20 cellular contexts compared by ENCODE assay signal in genomic region chr1:2375923-2376260, GRCh38. TPM values are rescaled to one million over a fixed set of nuclear protein-coding genes. Genes with fewer than 3 reads are reported as not detected.
DNase-seq lines count a peak whose midpoint lies in the region; ATAC-seq, FAIRE-seq and TF ChIP-seq lines count a peak whose summit lies in the region.
"Had no signal": no experiment of that assay in that cellular context is flagged by ENCODE, and none has a peak within 500 bp of the region (broad histone marks: within the 10 kb centered on the region; RNA-seq: fewer than 3 reads in every experiment).

No MANE protein-coding gene starts in this region.

- no peaks in the 10 kb centered on the region for H3K4me1 ChIP-seq in right cardiac atrium (ENCODE audit: control insufficient read depth, insufficient read depth, low read length)
- H3K4me1 ChIP-seq in K562 (replicated peaks in 1 of 2; ENCODE audit: control insufficient read depth in 2 of 2, insufficient read depth in 2 of 2, low read length in 2 of 2): peaks cover 0 to 52% of the 10 kb centered on the region in 2 experiments; a peak in 1 of 5 replicates
- H3K4me1 ChIP-seq: BE2C had no signal

- in situ Hi-C loops in K562 (cut with MboI): loop anchor here (10.0 kb wide), 1 partner anchor 181 kb away; the partner anchor contains the start of gene FAAP20

- peaks cover 7% of the 10 kb centered on the region for H3K36me3 Mint-ChIP-seq in nephron progenitor cell (ENCODE audit: low read depth)
- no peaks in the 10 kb centered on the region for H3K36me3 Mint-ChIP-seq in osteocyte (ENCODE audit: unreplicated experiment)
- H3K36me3 Mint-ChIP-seq: CD14-positive monocyte had no signal

- ATAC-seq in right cardiac atrium (no peak), left ventricle myocardium superior (no peak), K562 (no peak)
- ATAC-seq: CD8-positive, alpha-beta T cell had no signal

- DNase-seq in right cardiac atrium: peak in 2 of 3 donors; percentile 28 to 33
- DNase-seq in left ventricle myocardium superior: no peak
- DNase-seq in K562 (ENCODE audit: extremely low read depth in 1 of 4, low spot score in 3 of 4): no peak
- DNase-seq in nephron progenitor cell: peak; percentile 0
- DNase-seq in GDM1 (lab: John Stamatoyannopoulos, UW): no peak
- no peak for DNase-seq in frontal cortex (ENCODE audit: low spot score in 2 of 2)
- DNase-seq in osteocyte (ENCODE audit: extremely low spot score, unreplicated experiment): no peak
- DNase-seq: BE2C, COR-L47, DND-41, GF-D8, GOT3, HCEC 1CT, HFFc6 had no signal

- no peak overlapping the region for H3K4me2 ChIP-seq in K562 (ENCODE audit: insufficient read depth, low read length)

- no peak for TF ChIP-seq EP300 in K562 (IDR thresholded peaks at IDR 0.05; ENCODE audit: low read length)

- no peaks in the 10 kb centered on the region for H3K79me2 ChIP-seq in K562 (ENCODE audit: control insufficient read depth, insufficient read depth, low read length)

- H4K20me1 ChIP-seq in K562 (replicated peaks; ENCODE audit: control insufficient read depth, insufficient read depth, low read length): peaks cover 10% of the 10 kb centered on the region

- FAIRE-seq in K562 (lab: Jason Lieb, UNC): no peak
- no peak for FAIRE-seq in frontal cortex (lab: Jason Lieb, UNC)
- FAIRE-seq: A204.1, D721Med, GM19239, HTR-8/SVneo had no signal

- intact Hi-C loops in right cardiac atrium (cut with DNase I) (no loop called here), left ventricle myocardium superior (cut with micrococcal nuclease) (no loop called here), K562 (cut with micrococcal nuclease) (loop anchor here (10.0 kb wide), 1 partner anchor 61 kb away; no protein-coding TSS in a partner anchor)

- H3K9me1 ChIP-seq in K562 (ENCODE audit: control insufficient read depth, insufficient read depth, low read length): no peaks in the 10 kb centered on the region

- POLR2A ChIA-PET in K562 (lab: Yijun Ruan, JAX): no interaction called here

- CTCF ChIA-PET in K562 (lab: Yijun Ruan, JAX; ENCODE audit: low intra/inter-chr PET ratio): no interaction called here

- H3K4me1 Mint-ChIP-seq in nephron progenitor cell (peaks cover 12% of the 10 kb centered on the region), osteocyte (ENCODE audit: unreplicated experiment) (peaks cover 10% of the 10 kb centered on the region)

- H3K36me3 ChIP-seq in K562 (ENCODE audit: control insufficient read depth, insufficient read depth, low read length): no peaks in the 10 kb centered on the region
- H3K36me3 ChIP-seq: BE2C had no signal

- no peak overlapping the region for H2AFZ ChIP-seq in K562 (ENCODE audit: low read depth, low read length)

- no peak for TF ChIP-seq RAD21 in K562 (CRISPR knock-in tag; conservative IDR thresholded peaks at IDR 0.05 in 1 of 2, IDR thresholded peaks at IDR 0.05 in 1 of 2)

- H3K4me3 ChIP-seq in right cardiac atrium (ENCODE audit: low read length) (no peak overlapping the region), K562 (no peak overlapping the region)

- no peak for TF ChIP-seq POLR2A in K562 (conservative IDR thresholded peaks at IDR 0.05)

- 90% methylated on average over 7 of the region's 7 CpGs for WGBS in right cardiac atrium
- WGBS in K562 (ENCODE audit: insufficient coverage, low coverage, missing lambda C conversion rate): 4% methylated on average over 7 of the region's 7 CpGs

- BruUV-seq in K562 (replicated peaks; lab: Mats Ljungman, UMichigan): no TSS peak

- no peak overlapping the region; a peak in 1 of 4 replicates for H3K9ac ChIP-seq in K562 (ENCODE audit: insufficient read depth in 1 of 2, low read depth in 2 of 2, low read length in 2 of 2)

- H3K4me3 Mint-ChIP-seq in nephron progenitor cell (no peak overlapping the region), osteocyte (ENCODE audit: unreplicated experiment) (no peak overlapping the region)
- H3K4me3 Mint-ChIP-seq: CD14-positive monocyte; CD8-positive, alpha-beta T cell; HFFc6 had no signal

- TF ChIP-seq CTCF in K562 (IDR thresholded peaks at IDR 0.05 in 2 of 3, conservative IDR thresholded peaks at IDR 0.05 in 1 of 3; ENCODE audit: insufficient read depth in 2 of 3, low read depth in 1 of 3, low read length in 3 of 3): no peak
- TF ChIP-seq CTCF in nephron progenitor cell (IDR thresholded peaks at IDR 0.05): no peak
- no peak for TF ChIP-seq CTCF in osteocyte (IDR thresholded peaks at IDR 0.05)

- H3K9me3 ChIP-seq in right cardiac atrium (ENCODE audit: control insufficient read depth, low read length) (no peaks in the 10 kb centered on the region), K562 (replicated peaks; ENCODE audit: control insufficient read depth, insufficient read depth, low read depth, low read length) (no peaks in the 10 kb centered on the region)
- H3K9me3 ChIP-seq: BE2C had no signal

- H3K9me3 Mint-ChIP-seq in nephron progenitor cell (no peaks in the 10 kb centered on the region), osteocyte (ENCODE audit: unreplicated experiment) (no peaks in the 10 kb centered on the region)
- H3K9me3 Mint-ChIP-seq: CD8-positive, alpha-beta T cell; HFFc6 had no signal

- H3K27me3 Mint-ChIP-seq in nephron progenitor cell (ENCODE audit: low read depth, poor library complexity): no peaks in the 10 kb centered on the region
- H3K27me3 Mint-ChIP-seq in osteocyte (ENCODE audit: unreplicated experiment): no peaks in the 10 kb centered on the region

- no peak overlapping the region for H3K27ac Mint-ChIP-seq in nephron progenitor cell
- no peak overlapping the region for H3K27ac Mint-ChIP-seq in osteocyte (ENCODE audit: unreplicated experiment)
- H3K27ac Mint-ChIP-seq: CD8-positive, alpha-beta T cell; HFFc6 had no signal

- H3K27ac ChIP-seq in right cardiac atrium (ENCODE audit: low read length) (no peak overlapping the region), K562 (ENCODE audit: extremely low read depth, low read depth, low read length) (no peak overlapping the region)

- H3K27me3 ChIP-seq in right cardiac atrium (ENCODE audit: control insufficient read depth, insufficient read depth): no peaks in the 10 kb centered on the region
- peaks cover 66 to 97% of the 10 kb centered on the region in 2 experiments for H3K27me3 ChIP-seq in K562 (ENCODE audit: control insufficient read depth in 2 of 2, insufficient read depth in 2 of 2, low read length in 2 of 2)
- H3K27me3 ChIP-seq: BE2C had no signal

RNA-seq across cellular contexts. Expression of gene MORN1, which starts 15.5 kb away (rescaled TPM):
- 1 to 10 TPM; 3.2 to 5.1 (median 4.2) TPM for total RNA-seq in right cardiac atrium
- polyA plus RNA-seq in right cardiac atrium: 4.1 TPM
- total RNA-seq in left ventricle myocardium superior: 5.3 TPM
- 24.9 and 49.4 TPM in 2 replicates for total RNA-seq in K562 (2011; cell fraction: chromatin; rRNA removed; ENCODE audit: low replicate concordance)
- total RNA-seq in K562 (2011; cell fraction: nucleolus; rRNA removed): 26.6 and 36.7 TPM in 2 replicates
- 26.9 and 29.6 TPM in 2 replicates for total RNA-seq in K562 (2011; cell fraction: nucleoplasm; rRNA removed)
- total RNA-seq in K562 (2014; rRNA removed): 6.1 and 9.3 TPM in 2 replicates
- total RNA-seq in K562 (2014; rRNA removed; fragmentation: Illumina TruSeq; extraction: Trizol): 2.3 and 2.9 TPM in 2 replicates
- total RNA-seq in K562 (2015; rRNA removed; fragmentation: Illumina TruSeq; extraction: Trizol): 4.7 and 5.5 TPM in 2 replicates
- 5.1 and 7.6 TPM in 2 replicates for total RNA-seq in K562 (2021)
- polyA plus RNA-seq in K562 (2011; rRNA removed): 3.9 and 4.4 TPM in 2 replicates
- 4.3 and 4.7 TPM in 2 replicates for polyA plus RNA-seq in K562 (2011; cell fraction: cytosol; rRNA removed)
- polyA plus RNA-seq in K562 (2011; cell fraction: nucleus; rRNA removed): 10.6 and 16.9 TPM in 2 replicates
- polyA plus RNA-seq in K562 (2012): 3.6 and 6.3 TPM in 2 replicates
- polyA plus RNA-seq in K562 (2014; fragmentation: Illumina TruSeq; extraction: Trizol): 1.8 and 2.7 TPM in 2 replicates
- polyA plus RNA-seq in K562 (2014; fragmentation: Nextera tagmentation; extraction: Ambion mirVana): under 1 TPM; 0.24 to 0.35 TPM
- polyA plus RNA-seq in K562 (2014; rRNA removed): 4.2 and 5.8 TPM in 2 replicates
- 5.5 and 9.6 TPM in 2 replicates for polyA minus RNA-seq in K562 (2011; rRNA and poly(A)+ RNA removed)
- 4.8 and 5.6 TPM in 2 replicates for polyA minus RNA-seq in K562 (2011; cell fraction: cytosol; rRNA and poly(A)+ RNA removed)
- polyA minus RNA-seq in K562 (2011; cell fraction: nucleus; rRNA and poly(A)+ RNA removed): 11.7 and 12.0 TPM in 2 replicates
- 11.0 TPM for total RNA-seq in frontal cortex
- 10.9 and 12.7 TPM in 2 replicates for total RNA-seq in osteocyte

RNA-seq across cellular contexts. Expression of gene RER1, which starts 15.7 kb away (rescaled TPM):
- total RNA-seq in right cardiac atrium (10 to 100 TPM; 83.6 to 93.9 (median 89.6) TPM), left ventricle myocardium superior (98.1 TPM), K562 (2014; rRNA removed) (63.1 and 109 TPM in 2 replicates), K562 (2014; rRNA removed; fragmentation: Illumina TruSeq; extraction: Trizol) (183 and 211 TPM in 2 replicates), K562 (2015; rRNA removed; fragmentation: Illumina TruSeq; extraction: Trizol) (146 and 153 TPM in 2 replicates), K562 (2021) (219 and 235 TPM in 2 replicates), frontal cortex (29.8 TPM), osteocyte (144 and 147 TPM in 2 replicates)
- polyA plus RNA-seq in right cardiac atrium (50.3 TPM), K562 (2011; rRNA removed) (316 and 354 TPM in 2 replicates), K562 (2014; fragmentation: Illumina TruSeq; extraction: Trizol) (299 and 323 TPM in 2 replicates), K562 (2014; fragmentation: Nextera tagmentation; extraction: Ambion mirVana) (10 to 100 TPM; 19.6 to 34.5 TPM), K562 (2014; rRNA removed) (216 and 249 TPM in 2 replicates)
- 270 and 338 TPM in 2 replicates for total RNA-seq in K562 (2011; cell fraction: chromatin; rRNA removed; ENCODE audit: low replicate concordance)
- 175 and 181 TPM in 2 replicates for total RNA-seq in K562 (2011; cell fraction: nucleolus; rRNA removed)
- 289 and 345 TPM in 2 replicates for total RNA-seq in K562 (2011; cell fraction: nucleoplasm; rRNA removed)
- 218 and 437 TPM in 2 replicates for polyA plus RNA-seq in K562 (2011; cell fraction: cytosol; rRNA removed)
- polyA plus RNA-seq in K562 (2011; cell fraction: nucleus; rRNA removed): 267 and 372 TPM in 2 replicates
- polyA plus RNA-seq in K562 (2012): 133 and 293 TPM in 2 replicates
- polyA minus RNA-seq in K562 (2011; rRNA and poly(A)+ RNA removed): 304 and 371 TPM in 2 replicates
- 79.7 and 109 TPM in 2 replicates for polyA minus RNA-seq in K562 (2011; cell fraction: cytosol; rRNA and poly(A)+ RNA removed)
- 23.0 and 33.4 TPM in 2 replicates for polyA minus RNA-seq in K562 (2011; cell fraction: nucleus; rRNA and poly(A)+ RNA removed)

RNA-seq across cellular contexts. Expression of gene PEX10, which starts 36.5 kb away (rescaled TPM):
- total RNA-seq in right cardiac atrium (10 to 100 TPM; 11.4 to 15.5 (median 13.6) TPM), left ventricle myocardium superior (13.7 TPM), K562 (2014; rRNA removed) (24.5 and 26.2 TPM in 2 replicates), K562 (2014; rRNA removed; fragmentation: Illumina TruSeq; extraction: Trizol) (5.6 and 5.7 TPM in 2 replicates), K562 (2015; rRNA removed; fragmentation: Illumina TruSeq; extraction: Trizol) (8.4 and 9.3 TPM in 2 replicates), K562 (2021) (18.2 and 18.7 TPM in 2 replicates), frontal cortex (20.0 TPM), osteocyte (23.1 and 25.6 TPM in 2 replicates)
- polyA plus RNA-seq in right cardiac atrium (16.0 TPM), K562 (2011; rRNA removed) (8.7 and 9.4 TPM in 2 replicates), K562 (2014; fragmentation: Illumina TruSeq; extraction: Trizol) (6.4 and 10.6 TPM in 2 replicates), K562 (2014; fragmentation: Nextera tagmentation; extraction: Ambion mirVana) (under 1 TPM; 0.03 to 0.11 TPM), K562 (2014; rRNA removed) (18.8 and 22.5 TPM in 2 replicates)
- total RNA-seq in K562 (2011; cell fraction: chromatin; rRNA removed; ENCODE audit: low replicate concordance): 13.3 and 27.8 TPM in 2 replicates
- 23.4 and 30.4 TPM in 2 replicates for total RNA-seq in K562 (2011; cell fraction: nucleolus; rRNA removed)
- total RNA-seq in K562 (2011; cell fraction: nucleoplasm; rRNA removed): 18.3 and 19.9 TPM in 2 replicates
- 9.6 and 19.3 TPM in 2 replicates for polyA plus RNA-seq in K562 (2011; cell fraction: cytosol; rRNA removed)
- 18.8 and 28.5 TPM in 2 replicates for polyA plus RNA-seq in K562 (2011; cell fraction: nucleus; rRNA removed)
- 9.3 and 13.4 TPM in 2 replicates for polyA plus RNA-seq in K562 (2012)
- polyA minus RNA-seq in K562 (2011; rRNA and poly(A)+ RNA removed): 3.5 and 3.9 TPM in 2 replicates
- polyA minus RNA-seq in K562 (2011; cell fraction: cytosol; rRNA and poly(A)+ RNA removed): 5.4 and 14.7 TPM in 2 replicates
- polyA minus RNA-seq in K562 (2011; cell fraction: nucleus; rRNA and poly(A)+ RNA removed): 11.1 and 14.0 TPM in 2 replicates

Comparison
In these comparisons a context has a peak if more than half of its experiments do, and no peak if none do; other contexts are left out.
1. DNase-seq: peak in right cardiac atrium (2 of 3) and nephron progenitor cell (single experiment); none in left ventricle myocardium superior (single experiment), K562 (0 of 4), GDM1 (single experiment), frontal cortex (0 of 2) and osteocyte (single experiment).